12 cellular contexts compared by ENCODE assay signal in the genomic region with DNA sequence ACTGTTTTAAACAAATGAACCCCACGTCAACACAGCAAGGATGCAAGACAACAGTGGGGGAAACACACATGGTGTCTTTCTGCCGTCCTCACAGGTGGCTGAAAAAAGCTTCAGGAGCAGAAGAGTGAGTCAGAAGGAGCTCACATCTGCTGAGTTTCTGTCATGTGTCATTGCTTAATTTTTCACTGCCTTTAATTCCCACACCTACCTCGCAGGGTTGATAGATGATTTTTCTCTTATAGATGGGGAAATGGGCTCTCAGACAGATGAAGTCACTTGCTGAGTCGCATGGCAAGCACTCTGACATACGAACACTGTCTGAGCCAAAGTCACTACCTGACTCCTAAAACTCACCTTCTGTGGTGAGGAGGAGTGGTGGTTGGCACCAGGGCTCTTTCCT. TPM values are rescaled to one million over a fixed set of nuclear protein-coding genes. Genes with fewer than 3 reads are reported as not detected.
A peak's percentile ranks its signal among the peaks of the same experiment; 100 is the strongest.
DNase-seq lines count a peak whose midpoint lies in the region; ATAC-seq and TF ChIP-seq lines count a peak whose summit lies in the region.
"Had no signal": no experiment of that assay in that cellular context is flagged by ENCODE, and none has a peak within 500 bp of the region (broad histone marks: within the 10 kb centered on the region; RNA-seq: fewer than 3 reads in every experiment).

No MANE protein-coding gene starts in this region.

- CTCF ChIA-PET in activated CD8-positive, alpha-beta T cell treated with anti-CD3 and anti-CD28 coated beads for 36 hours (lab: Charles Lee), result interaction anchor here (1.0 to 4.1 kb wide), 4 partner anchors 15 to 27 kb away, joined by 3 to 29 read pairs (median 10); no protein-coding TSS in a partner anchor
- CTCF ChIA-PET in activated CD8-positive, alpha-beta T cell treated with anti-CD3 and anti-CD28 coated beads, Interleukin-2, amount 10 ng/mL, durations not matched to agents 7 days and 5 days (lab: Charles Lee), result interaction anchor here (0.8 to 6.1 kb wide), 7 partner anchors 12 to 328 kb away, joined by 3 to 44 read pairs (median 7); a partner anchor contains a TSS
- CTCF ChIA-PET in activated CD8-positive, alpha-beta memory T cell treated with anti-CD3 and anti-CD28 coated beads, Interleukin-2, amount 10 ng/mL, durations not matched to agents 7 days and 5 days (lab: Charles Lee), result interaction anchor here (1.2 kb wide), 1 partner anchor 15 kb away, joined by 11 read pairs; no protein-coding TSS in a partner anchor

- no peaks in the 10 kb centered on the region for H3K36me3 Mint-ChIP-seq in activated CD8-positive, alpha-beta T cell treated with anti-CD3 and anti-CD28 coated beads for 36 hours (ENCODE audit: low read depth)
- no peaks in the 10 kb centered on the region for H3K36me3 Mint-ChIP-seq in activated CD8-positive, alpha-beta T cell treated with anti-CD3 and anti-CD28 coated beads, Interleukin-2, amount 10 ng/mL, durations not matched to agents 7 days and 5 days (ENCODE audit: low read depth)
- no peaks in the 10 kb centered on the region for H3K36me3 Mint-ChIP-seq in activated T-cell treated with anti-CD3 and anti-CD28 coated beads, Interleukin-2, amount 50 U/mL, for 4 hours (ENCODE audit: insufficient read depth)
- H3K36me3 Mint-ChIP-seq in activated CD8-positive, alpha-beta memory T cell treated with anti-CD3 and anti-CD28 coated beads, Interleukin-2, amount 10 ng/mL, durations not matched to agents 7 days and 5 days, result no peaks in the 10 kb centered on the region
- H3K36me3 Mint-ChIP-seq: activated naive CD4-positive, alpha-beta T cell treated with anti-CD3 and anti-CD28 coated beads, Interleukin-2, amount 50 U/mL, for 24 hours had no signal

- no peaks in the 10 kb centered on the region for H3K9me3 ChIP-seq in BE2C

- POLR2A ChIA-PET in activated CD8-positive, alpha-beta T cell treated with anti-CD3 and anti-CD28 coated beads for 36 hours (lab: Charles Lee), result interaction anchor here (1.0 to 1.2 kb wide), 3 partner anchors 125 to 408 kb away, joined by 3 read pairs; no protein-coding TSS in a partner anchor
- POLR2A ChIA-PET in activated CD8-positive, alpha-beta T cell treated with anti-CD3 and anti-CD28 coated beads, Interleukin-2, amount 10 ng/mL, durations not matched to agents 7 days and 5 days (lab: Charles Lee), result no interaction called here

- H3K27me3 Mint-ChIP-seq in activated CD8-positive, alpha-beta T cell treated with anti-CD3 and anti-CD28 coated beads for 36 hours, result peaks cover 10% of the 10 kb centered on the region
- H3K27me3 Mint-ChIP-seq in activated CD8-positive, alpha-beta T cell treated with anti-CD3 and anti-CD28 coated beads, Interleukin-2, amount 10 ng/mL, durations not matched to agents 7 days and 5 days (ENCODE audit: low read depth), result peaks cover 9% of the 10 kb centered on the region
- peaks cover 15% of the 10 kb centered on the region for H3K27me3 Mint-ChIP-seq in activated T-cell treated with anti-CD3 and anti-CD28 coated beads, Interleukin-2, amount 50 U/mL, for 4 hours (ENCODE audit: low read depth)
- H3K27me3 Mint-ChIP-seq in activated CD8-positive, alpha-beta memory T cell treated with anti-CD3 and anti-CD28 coated beads, Interleukin-2, amount 10 ng/mL, durations not matched to agents 7 days and 5 days, result peaks cover 15% of the 10 kb centered on the region
- H3K27me3 Mint-ChIP-seq: CD4-positive, alpha-beta T cell had no signal

- H3K4me1 Mint-ChIP-seq in activated CD8-positive, alpha-beta T cell treated with anti-CD3 and anti-CD28 coated beads for 36 hours (ENCODE audit: low read depth), result peaks cover 18% of the 10 kb centered on the region
- peaks cover 6% of the 10 kb centered on the region for H3K4me1 Mint-ChIP-seq in activated CD8-positive, alpha-beta T cell treated with anti-CD3 and anti-CD28 coated beads, Interleukin-2, amount 10 ng/mL, durations not matched to agents 7 days and 5 days (ENCODE audit: low read depth)
- H3K4me1 Mint-ChIP-seq in activated T-cell treated with anti-CD3 and anti-CD28 coated beads, Interleukin-2, amount 50 U/mL, for 4 hours (ENCODE audit: low read depth), result no peaks in the 10 kb centered on the region
- H3K4me1 Mint-ChIP-seq in activated CD8-positive, alpha-beta memory T cell treated with anti-CD3 and anti-CD28 coated beads, Interleukin-2, amount 10 ng/mL, durations not matched to agents 7 days and 5 days, result peaks cover 10% of the 10 kb centered on the region

- H3K9me3 Mint-ChIP-seq in activated CD8-positive, alpha-beta T cell treated with anti-CD3 and anti-CD28 coated beads for 36 hours, result no peaks in the 10 kb centered on the region
- H3K9me3 Mint-ChIP-seq in activated CD8-positive, alpha-beta T cell treated with anti-CD3 and anti-CD28 coated beads, Interleukin-2, amount 10 ng/mL, durations not matched to agents 7 days and 5 days (ENCODE audit: insufficient read depth), result no peaks in the 10 kb centered on the region
- H3K9me3 Mint-ChIP-seq in activated T-cell treated with anti-CD3 and anti-CD28 coated beads, Interleukin-2, amount 50 U/mL, for 4 hours, result no peaks in the 10 kb centered on the region
- no peaks in the 10 kb centered on the region for H3K9me3 Mint-ChIP-seq in activated CD8-positive, alpha-beta memory T cell treated with anti-CD3 and anti-CD28 coated beads, Interleukin-2, amount 10 ng/mL, durations not matched to agents 7 days and 5 days (ENCODE audit: low read depth)
- H3K9me3 Mint-ChIP-seq: activated naive CD4-positive, alpha-beta T cell treated with anti-CD3 and anti-CD28 coated beads, Interleukin-2, amount 50 U/mL, for 24 hours; CD4-positive, alpha-beta T cell had no signal

- ATAC-seq in activated CD8-positive, alpha-beta T cell treated with anti-CD3 and anti-CD28 coated beads for 36 hours, result peak; percentile 83
- no peak for ATAC-seq in activated CD8-positive, alpha-beta T cell treated with anti-CD3 and anti-CD28 coated beads, Interleukin-2, amount 10 ng/mL, durations not matched to agents 7 days and 5 days
- ATAC-seq in HG02840 (IDR thresholded peaks at IDR 0.05; ENCODE audit: low FRiP score, unreplicated experiment) (peak; percentile 71), GM19328 (IDR thresholded peaks at IDR 0.05; ENCODE audit: unreplicated experiment) (no peak)
- ATAC-seq in activated T-cell treated with anti-CD3 and anti-CD28 coated beads, Interleukin-2, amount 50 U/mL, for 4 hours, result peak; percentile 89
- ATAC-seq in activated CD8-positive, alpha-beta memory T cell treated with anti-CD3 and anti-CD28 coated beads, Interleukin-2, amount 10 ng/mL, durations not matched to agents 7 days and 5 days, result no peak
- ATAC-seq: Panc1 had no signal

- DNase-seq in activated CD8-positive, alpha-beta T cell treated with anti-CD3 and anti-CD28 coated beads for 36 hours, result peak; percentile 46
- DNase-seq in activated CD8-positive, alpha-beta T cell treated with anti-CD3 and anti-CD28 coated beads, Interleukin-2, amount 10 ng/mL, durations not matched to agents 7 days and 5 days, result no peak
- no peak for DNase-seq in activated T-cell treated with anti-CD3 and anti-CD28 coated beads, Interleukin-2, amount 50 U/mL, for 4 hours
- DNase-seq in stimulated activated CD8-positive, alpha-beta memory T cell treated with anti-CD3 and anti-CD28 coated beads, Interleukin-4, amount 100 ng/mL, for 48 hours, result peak; percentile 32
- DNase-seq in activated CD8-positive, alpha-beta memory T cell treated with anti-CD3 and anti-CD28 coated beads, Interleukin-2, amount 10 ng/mL, durations not matched to agents 7 days and 5 days, result no peak
- no peak for DNase-seq in BE2C
- DNase-seq: CD4-positive, alpha-beta T cell; stimulated activated naive CD4-positive, alpha-beta T cell had no signal

- H3K27ac Mint-ChIP-seq in activated CD8-positive, alpha-beta T cell treated with anti-CD3 and anti-CD28 coated beads for 36 hours, result no peak overlapping the region
- H3K27ac Mint-ChIP-seq in activated CD8-positive, alpha-beta T cell treated with anti-CD3 and anti-CD28 coated beads, Interleukin-2, amount 10 ng/mL, durations not matched to agents 7 days and 5 days, result no peak overlapping the region
- no peak overlapping the region for H3K27ac Mint-ChIP-seq in activated CD8-positive, alpha-beta memory T cell treated with anti-CD3 and anti-CD28 coated beads, Interleukin-2, amount 10 ng/mL, durations not matched to agents 7 days and 5 days
- H3K27ac Mint-ChIP-seq: activated naive CD4-positive, alpha-beta T cell treated with anti-CD3 and anti-CD28 coated beads, Interleukin-2, amount 50 U/mL, for 24 hours; CD4-positive, alpha-beta T cell had no signal

- H3K4me3 Mint-ChIP-seq in activated CD8-positive, alpha-beta T cell treated with anti-CD3 and anti-CD28 coated beads for 36 hours, result no peak overlapping the region
- no peak overlapping the region for H3K4me3 Mint-ChIP-seq in activated CD8-positive, alpha-beta T cell treated with anti-CD3 and anti-CD28 coated beads, Interleukin-2, amount 10 ng/mL, durations not matched to agents 7 days and 5 days
- H3K4me3 Mint-ChIP-seq in activated T-cell treated with anti-CD3 and anti-CD28 coated beads, Interleukin-2, amount 50 U/mL, for 4 hours, result no peak overlapping the region
- H3K4me3 Mint-ChIP-seq in activated CD8-positive, alpha-beta memory T cell treated with anti-CD3 and anti-CD28 coated beads, Interleukin-2, amount 10 ng/mL, durations not matched to agents 7 days and 5 days, result no peak overlapping the region
- H3K4me3 Mint-ChIP-seq: activated naive CD4-positive, alpha-beta T cell treated with anti-CD3 and anti-CD28 coated beads, Interleukin-2, amount 50 U/mL, for 24 hours; CD4-positive, alpha-beta T cell had no signal

- no peaks in the 10 kb centered on the region for H3K27me3 ChIP-seq in BE2C

- TF ChIP-seq CTCF in activated CD8-positive, alpha-beta T cell treated with anti-CD3 and anti-CD28 coated beads for 36 hours (IDR thresholded peaks at IDR 0.05), result no peak
- no peak for TF ChIP-seq CTCF in BE2C (IDR thresholded peaks at IDR 0.05; ENCODE audit: low read depth, low read length)

- H3K4me1 ChIP-seq in BE2C, result peaks cover 8% of the 10 kb centered on the region

- no peaks in the 10 kb centered on the region for H3K36me3 ChIP-seq in BE2C

- intact Hi-C loops in activated CD8-positive, alpha-beta T cell treated with anti-CD3 and anti-CD28 coated beads for 36 hours (cut with micrococcal nuclease), result no loop called here

- H3K4me3 ChIP-seq in BE2C (ENCODE audit: low read depth, low read length), result no peak overlapping the region

RNA-seq across cellular contexts. Expression of a gene that starts 28.3 kb away (rescaled TPM):
- total RNA-seq in activated CD8-positive, alpha-beta T cell treated with anti-CD3 and anti-CD28 coated beads for 36 hours, result 1 to 10 TPM; 3.6 to 4.1 TPM
- 1 to 10 TPM; 4.6 to 4.8 TPM for total RNA-seq in activated CD8-positive, alpha-beta T cell treated with anti-CD3 and anti-CD28 coated beads, Interleukin-2, amount 10 ng/mL, durations not matched to agents 7 days and 5 days
- 1 to 10 TPM; 1.2 to 1.9 (median 1.2) TPM for total RNA-seq in activated T-cell treated with anti-CD3 and anti-CD28 coated beads, Interleukin-2, amount 50 U/mL, for 4 hours
- total RNA-seq in activated CD8-positive, alpha-beta memory T cell treated with anti-CD3 and anti-CD28 coated beads, Interleukin-2, amount 10 ng/mL, durations not matched to agents 7 days and 5 days, result 1 to 10 TPM; 3.4 to 3.8 TPM
- 6.3 TPM for polyA plus RNA-seq in BE2C (2012; ENCODE audit: insufficient read depth, insufficient read length, low read depth)

Comparison
In these comparisons a context has a peak if more than half of its experiments do, and no peak if none do; other contexts are left out.
1. ATAC-seq: peak in activated CD8-positive, alpha-beta T cell treated with anti-CD3 and anti-CD28 coated beads for 36 hours (single experiment), HG02840 (single experiment) and activated T-cell treated with anti-CD3 and anti-CD28 coated beads, Interleukin-2, amount 50 U/mL, for 4 hours (2 of 2); none in activated CD8-positive, alpha-beta T cell treated with anti-CD3 and anti-CD28 coated beads, Interleukin-2, amount 10 ng/mL, durations not matched to agents 7 days and 5 days (single experiment), activated CD8-positive, alpha-beta memory T cell treated with anti-CD3 and anti-CD28 coated beads, Interleukin-2, amount 10 ng/mL, durations not matched to agents 7 days and 5 days (single experiment) and GM19328 (single experiment).
2. DNase-seq: peak in activated CD8-positive, alpha-beta T cell treated with anti-CD3 and anti-CD28 coated beads for 36 hours (single experiment) and stimulated activated CD8-positive, alpha-beta memory T cell treated with anti-CD3 and anti-CD28 coated beads, Interleukin-4, amount 100 ng/mL, for 48 hours (single experiment); none in activated CD8-positive, alpha-beta T cell treated with anti-CD3 and anti-CD28 coated beads, Interleukin-2, amount 10 ng/mL, durations not matched to agents 7 days and 5 days (single experiment), activated T-cell treated with anti-CD3 and anti-CD28 coated beads, Interleukin-2, amount 50 U/mL, for 4 hours (single experiment), activated CD8-positive, alpha-beta memory T cell treated with anti-CD3 and anti-CD28 coated beads, Interleukin-2, amount 10 ng/mL, durations not matched to agents 7 days and 5 days (single experiment) and BE2C (single experiment).